28 cellular contexts compared by ENCODE assay signal in the genomic region with DNA sequence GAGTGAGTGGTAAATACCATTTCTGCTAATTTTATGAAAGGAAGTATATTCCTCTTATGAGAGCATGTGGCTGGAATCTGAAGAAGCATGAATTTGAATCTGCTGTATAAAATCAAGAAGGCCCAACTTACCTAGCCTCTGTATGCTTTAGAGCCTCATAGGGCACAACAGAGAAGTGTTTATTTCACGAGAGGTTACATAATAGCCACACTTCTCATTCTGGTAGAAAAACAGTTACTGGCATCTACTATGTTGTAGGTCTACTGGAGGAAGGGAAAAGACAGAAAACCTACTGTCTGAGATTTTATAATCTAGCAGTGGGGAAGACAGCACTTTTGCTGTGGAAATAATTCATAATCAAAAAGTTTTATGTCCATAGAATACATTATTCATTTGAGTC.
DNase-seq lines count a peak whose midpoint lies in the region; ATAC-seq and TF ChIP-seq lines count a peak whose summit lies in the region.
"Had no signal": no experiment of that assay in that cellular context is flagged by ENCODE, and none has a peak within 500 bp of the region (broad histone marks: within the 10 kb centered on the region; RNA-seq: fewer than 3 reads in every experiment).

No MANE protein-coding gene starts in this region.

- intact Hi-C loops in left lung (cut with DNase I) (no loop called here), upper lobe of right lung (cut with DNase I) (no loop called here), psoas muscle (cut with DNase I) (no loop called here)

- ATAC-seq in left lung (peak; percentile 37), upper lobe of right lung (peak; percentile 40), psoas muscle (no peak)
- ATAC-seq: K562; naive thymus-derived CD8-positive, alpha-beta T cell had no signal

- peak overlapping the region; percentile 96 for H3K27ac ChIP-seq in OCI-LY1 (ENCODE audit: low read depth, low read length, poor library complexity, severe bottlenecking)
- H3K27ac ChIP-seq in left lung, result no peak overlapping the region
- H3K27ac ChIP-seq in upper lobe of right lung, result no peak overlapping the region
- H3K27ac ChIP-seq in psoas muscle, result no peak overlapping the region
- H3K27ac ChIP-seq: left ventricle myocardium inferior, Peyer's patch, SJCRH30, suprapubic skin, vagina had no signal

- 82 to 97% (median 86%) methylated on average over 1 of the region's 1 CpG for WGBS in psoas muscle, 3 donors

- H3K4me1 ChIP-seq in OCI-LY1 (ENCODE audit: insufficient read depth, low read length, severe bottlenecking) (peaks cover 71% of the 10 kb centered on the region), left lung (peaks cover 7 to 17% of the 10 kb centered on the region in 2 donors), upper lobe of right lung (peaks cover 14% of the 10 kb centered on the region), psoas muscle (peaks cover 14% of the 10 kb centered on the region)

- H3K79me2 ChIP-seq in OCI-LY1 (ENCODE audit: insufficient read depth, low read length), result no peaks in the 10 kb centered on the region

- no peaks in the 10 kb centered on the region for H3F3A ChIP-seq in OCI-LY1 (ENCODE audit: insufficient read depth, low read length)

- no peaks in the 10 kb centered on the region for H3K36me3 ChIP-seq in OCI-LY1 (ENCODE audit: insufficient read depth, low read length)
- H3K36me3 ChIP-seq in left lung, result no peaks in the 10 kb centered on the region
- H3K36me3 ChIP-seq in upper lobe of right lung, result no peaks in the 10 kb centered on the region
- no peaks in the 10 kb centered on the region for H3K36me3 ChIP-seq in psoas muscle (ENCODE audit: insufficient read depth in 1 of 2, low read depth in 1 of 2)
- H3K36me3 ChIP-seq: HAP-1, left ventricle myocardium inferior, Peyer's patch, SJCRH30, suprapubic skin, vagina had no signal

- no peaks in the 10 kb centered on the region for H4K20me1 ChIP-seq in OCI-LY1 (ENCODE audit: insufficient read depth, low read length)

- H2AFZ ChIP-seq in OCI-LY1 (ENCODE audit: low read length), result no peak overlapping the region

- DNase-seq in SIG-M5 treated with dmso at 0.1 percent for 504 hours (lab: John Stamatoyannopoulos, UW; ENCODE audit: unreplicated experiment) (peak; percentile 11), SIG-M5 (lab: John Stamatoyannopoulos, UW) (no peak), left lung (no peak), upper lobe of right lung (no peak), psoas muscle (no peak), mesenteric fat pad (ENCODE audit: low spot score) (no peak), EL (no peak)
- DNase-seq: activated CD4-positive, alpha-beta memory T cell treated with anti-CD3 and anti-CD28 coated beads, Interleukin-2, amount 10 ng/mL, durations not matched to agents 7 days and 5 days; activated CD4-positive, CD25-positive, alpha-beta regulatory T cell treated with anti-CD3 and anti-CD28 coated beads, Interleukin-2, amount 50 U/mL, for 72 hours; activated CD8-positive, alpha-beta memory T cell treated with anti-CD3 and anti-CD28 coated beads, Interleukin-2, amount 50 U/mL, for 48 hours; activated naive CD4-positive, alpha-beta T cell treated with anti-CD3 and anti-CD28 coated beads, Interleukin-2, amount 10 ng/mL, durations not matched to agents 7 days and 5 days; amniotic stem cell; CD8-positive, alpha-beta memory T cell; DMS 273 treated with DMSO at 0.1 percent for 48 hours; effector CD4-positive, alpha-beta T cell; left ventricle myocardium inferior; midbrain; naive thymus-derived CD8-positive, alpha-beta T cell; NCI-H146; Peyer's patch; SJCRH30; stimulated activated CD4-positive, alpha-beta T cell treated with anti-CD3 and anti-CD28 coated beads, Interleukin-2, amount 100 ng/mL, for 24 hours had no signal

- H3K9ac ChIP-seq in OCI-LY1 (ENCODE audit: low read length), result peak overlapping the region; percentile 63

- H3K9me2 ChIP-seq in OCI-LY1 (ENCODE audit: low read depth, low read length), result no peaks in the 10 kb centered on the region

- H3K9me3 ChIP-seq in OCI-LY1 (ENCODE audit: low read length) (no peaks in the 10 kb centered on the region), left lung (no peaks in the 10 kb centered on the region), upper lobe of right lung (no peaks in the 10 kb centered on the region), psoas muscle (no peaks in the 10 kb centered on the region)
- H3K9me3 ChIP-seq: HAP-1, Peyer's patch, SJCRH30, suprapubic skin, vagina had no signal

- TF ChIP-seq CTCF in OCI-LY1 (IDR thresholded peaks at IDR 0.05; ENCODE audit: low read length) (no peak), left lung (IDR thresholded peaks at IDR 0.05) (no peak), upper lobe of right lung (IDR thresholded peaks at IDR 0.05) (no peak), psoas muscle (IDR thresholded peaks at IDR 0.05) (no peak)

- H3K4me3 ChIP-seq in OCI-LY1 (ENCODE audit: low read depth, low read length, poor library complexity, severe bottlenecking) (no peak overlapping the region), left lung (no peak overlapping the region), upper lobe of right lung (no peak overlapping the region), psoas muscle (no peak overlapping the region)
- H3K4me3 ChIP-seq: HAP-1, K562, left ventricle myocardium inferior, Peyer's patch, SJCRH30, smooth muscle cell, suprapubic skin, vagina had no signal

- H3K4me2 ChIP-seq in OCI-LY1 (ENCODE audit: low read length), result peak overlapping the region; percentile 81
- H3K4me2 ChIP-seq: smooth muscle cell had no signal

- H3K27me3 ChIP-seq in OCI-LY1 (ENCODE audit: insufficient read depth, low read length) (no peaks in the 10 kb centered on the region), left lung (no peaks in the 10 kb centered on the region), upper lobe of right lung (no peaks in the 10 kb centered on the region), psoas muscle (ENCODE audit: insufficient read depth in 3 of 3, low read length in 2 of 3) (no peaks in the 10 kb centered on the region)
- H3K27me3 ChIP-seq: Peyer's patch, SJCRH30, suprapubic skin, vagina had no signal

Comparison
In these comparisons a context has a peak if more than half of its experiments do, and no peak if none do; other contexts are left out.
1. ATAC-seq: peak in left lung (single experiment) and upper lobe of right lung (single experiment); none in psoas muscle (0 of 4).